11 cellular contexts compared by ENCODE assay signal in genomic region chr7:141220263-141220662, GRCh38.
DNase-seq lines count a peak whose midpoint lies in the region; ATAC-seq, FAIRE-seq and TF ChIP-seq lines count a peak whose summit lies in the region.
"Had no signal": no experiment of that assay in that cellular context is flagged by ENCODE, and none has a peak within 500 bp of the region (broad histone marks: within the 10 kb centered on the region; RNA-seq: fewer than 3 reads in every experiment).

No MANE protein-coding gene starts in this region.

- no peak for FAIRE-seq in D721Med (lab: Jason Lieb, UNC)
- FAIRE-seq in HTR-8/SVneo (lab: Jason Lieb, UNC), result no peak

- peak; percentile 62 for TF ChIP-seq CTCF in D721Med (IDR thresholded peaks at IDR 0.05; ENCODE audit: insufficient read depth, missing control alignments)

- peak; percentile 43 for DNase-seq in D721Med (ENCODE audit: insufficient read length, low spot score)
- DNase-seq in HTR-8/SVneo (ENCODE audit: insufficient read length, low spot score), result peak; percentile 21
- DNase-seq in NCI-H774 (lab: John Stamatoyannopoulos, UW), result peak; percentile 6
- DNase-seq in glomerular visceral epithelial cell (ENCODE audit: extremely low spot score), result peak; percentile 22
- no peak for DNase-seq in activated naive CD4-positive, alpha-beta T cell treated with anti-CD3 and anti-CD28 coated beads, Interleukin-2, amount 50 U/mL, for 16 hours
- DNase-seq in OCI-M1 (lab: John Stamatoyannopoulos, UW), result no peak
- DNase-seq: activated CD4-positive, alpha-beta T cell treated with anti-CD3 and anti-CD28 coated beads for 36 hours; NCI-H446 treated with DMSO at 0.1 percent for 48 hours; psoas muscle had no signal

- no peak for ATAC-seq in GM21526 (IDR thresholded peaks at IDR 0.05; ENCODE audit: low FRiP score, unreplicated experiment)
- ATAC-seq in HG02981 (IDR thresholded peaks at IDR 0.05; ENCODE audit: unreplicated experiment), result no peak
- ATAC-seq: activated CD4-positive, alpha-beta T cell treated with anti-CD3 and anti-CD28 coated beads for 36 hours; psoas muscle had no signal

Comparison
In these comparisons a context has a peak if more than half of its experiments do, and no peak if none do; other contexts are left out.
1. DNase-seq: peak in D721Med (single experiment), HTR-8/SVneo (single experiment), NCI-H774 (single experiment) and glomerular visceral epithelial cell (single experiment); none in activated naive CD4-positive, alpha-beta T cell treated with anti-CD3 and anti-CD28 coated beads, Interleukin-2, amount 50 U/mL, for 16 hours (single experiment) and OCI-M1 (single experiment).